In genomic region chr17:51152766-51153209, GRCh38 we compare ENCODE assay signal across 9 cellular contexts. TPM values are rescaled to one million over a fixed set of nuclear protein-coding genes. Genes with fewer than 3 reads are reported as not detected.
DNase-seq lines count a peak whose midpoint lies in the region; TF ChIP-seq lines count a peak whose summit lies in the region.
"Had no signal": no experiment of that assay in that cellular context is flagged by ENCODE, and none has a peak within 500 bp of the region (broad histone marks: within the 10 kb centered on the region; RNA-seq: fewer than 3 reads in every experiment).

No MANE protein-coding gene starts in this region.

- H3K4me3 ChIP-seq in esophagus squamous epithelium (peak overlapping the region; percentile 4 to 76 (median 67)), sigmoid colon (peak overlapping the region; percentile 10 to 66 (median 52))

- WGBS in esophagus squamous epithelium, 2 donors = 9 to 11% methylated on average over 8 of the region's 8 CpGs
- 10 to 26% methylated on average over 8 of the region's 8 CpGs for WGBS in sigmoid colon, 2 donors

- peak; percentile 59 for DNase-seq in NCI-H510A treated with DMSO at 0.1 percent for 48 hours (lab: John Stamatoyannopoulos, UW)
- DNase-seq in NCI-H510A (lab: John Stamatoyannopoulos, UW) = no peak
- peak; percentile 13 for DNase-seq in NCI-H226
- no peak for DNase-seq in esophagus squamous epithelium (lab: John Stamatoyannopoulos, UW)
- no peak for DNase-seq in sigmoid colon
- no peak for DNase-seq in NCI-H524 treated with DMSO at 0.1 percent for 48 hours (lab: John Stamatoyannopoulos, UW)
- DNase-seq in globus pallidus (ENCODE audit: low spot score) = no peak
- no peak for DNase-seq in activated CD4-positive, alpha-beta memory T cell treated with anti-CD3 and anti-CD28 coated beads, Interleukin-2, amount 10 ng/mL, durations not matched to agents 7 days and 5 days

- peaks cover 13 to 47% (median 24%) of the 10 kb centered on the region in 3 donors for H3K4me1 ChIP-seq in esophagus squamous epithelium
- H3K4me1 ChIP-seq in sigmoid colon = peaks cover 0 to 22% (median 18%) of the 10 kb centered on the region in 4 donors

- H3K27me3 Mint-ChIP-seq in activated CD4-positive, alpha-beta memory T cell treated with anti-CD3 and anti-CD28 coated beads, Interleukin-2, amount 10 ng/mL, durations not matched to agents 7 days and 5 days = no peaks in the 10 kb centered on the region
- H3K27me3 Mint-ChIP-seq: activated naive CD8-positive, alpha-beta T cell had no signal

- POLR2A ChIA-PET in activated CD4-positive, alpha-beta memory T cell treated with anti-CD3 and anti-CD28 coated beads, Interleukin-2, amount 10 ng/mL, durations not matched to agents 7 days and 5 days (lab: Charles Lee) = interaction anchor here (0.7 to 6.0 kb wide), 26 partner anchors 10 to 444 kb away, joined by 3 to 69 read pairs (median 4); partner anchors contain the start of genes NME2, SPAG9, TOB1 and UTP18

- TF ChIP-seq POLR2A in esophagus squamous epithelium (IDR thresholded peaks at IDR 0.05) (no peak), sigmoid colon (IDR thresholded peaks at IDR 0.05) (no peak)

- no peak for TF ChIP-seq CTCF in esophagus squamous epithelium (IDR thresholded peaks at IDR 0.05)
- TF ChIP-seq CTCF in sigmoid colon (IDR thresholded peaks at IDR 0.05) = no peak

- H3K27me3 ChIP-seq in esophagus squamous epithelium = no peaks in the 10 kb centered on the region
- no peaks in the 10 kb centered on the region for H3K27me3 ChIP-seq in sigmoid colon

- CTCF ChIA-PET in activated CD4-positive, alpha-beta memory T cell treated with anti-CD3 and anti-CD28 coated beads, Interleukin-2, amount 10 ng/mL, durations not matched to agents 7 days and 5 days (lab: Charles Lee) = interaction anchor here (0.6 to 3.9 kb wide), 27 partner anchors 10 to 314 kb away, joined by 3 to 103 read pairs (median 5); partner anchors contain the start of genes NME2, SPAG9 and TOB1

- no peak for TF ChIP-seq EP300 in sigmoid colon (IDR thresholded peaks at IDR 0.05)

- H3K9me3 Mint-ChIP-seq in activated CD4-positive, alpha-beta memory T cell treated with anti-CD3 and anti-CD28 coated beads, Interleukin-2, amount 10 ng/mL, durations not matched to agents 7 days and 5 days = no peaks in the 10 kb centered on the region

- intact Hi-C loops in esophagus squamous epithelium (cut with DNase I) = loop anchor here (10.0 kb wide), 1 partner anchor 148 kb away; no protein-coding TSS in a partner anchor
- intact Hi-C loops in sigmoid colon (cut with DNase I) = loop anchor here (1.0 to 10.0 kb wide), 5 partner anchors 31 to 608 kb away; partner anchors contain the start of gene SPATA20

- no peak overlapping the region for H3K27ac Mint-ChIP-seq in activated CD4-positive, alpha-beta memory T cell treated with anti-CD3 and anti-CD28 coated beads, Interleukin-2, amount 10 ng/mL, durations not matched to agents 7 days and 5 days
- H3K27ac Mint-ChIP-seq: activated naive CD8-positive, alpha-beta T cell had no signal

- H3K36me3 ChIP-seq in esophagus squamous epithelium = peaks cover 0 to 23% (median 3%) of the 10 kb centered on the region in 3 donors
- peaks cover 0 to 8% (median 0%) of the 10 kb centered on the region in 4 donors for H3K36me3 ChIP-seq in sigmoid colon

- peaks cover 11% of the 10 kb centered on the region for H3K4me1 Mint-ChIP-seq in activated CD4-positive, alpha-beta memory T cell treated with anti-CD3 and anti-CD28 coated beads, Interleukin-2, amount 10 ng/mL, durations not matched to agents 7 days and 5 days

- no peak overlapping the region for H3K4me3 Mint-ChIP-seq in activated CD4-positive, alpha-beta memory T cell treated with anti-CD3 and anti-CD28 coated beads, Interleukin-2, amount 10 ng/mL, durations not matched to agents 7 days and 5 days
- H3K4me3 Mint-ChIP-seq: activated naive CD8-positive, alpha-beta T cell had no signal

- H3K9me3 ChIP-seq in esophagus squamous epithelium (no peaks in the 10 kb centered on the region), sigmoid colon (no peaks in the 10 kb centered on the region)

- H3K27ac ChIP-seq in esophagus squamous epithelium (peak overlapping the region; percentile 82 to 92 (median 90)), sigmoid colon (peak overlapping the region; percentile 88 to 94 (median 88))

- H3K36me3 Mint-ChIP-seq in activated CD4-positive, alpha-beta memory T cell treated with anti-CD3 and anti-CD28 coated beads, Interleukin-2, amount 10 ng/mL, durations not matched to agents 7 days and 5 days (ENCODE audit: low read depth) = peaks cover 15% of the 10 kb centered on the region

RNA-seq across cellular contexts. Expression of gene NME1, which starts 0.6 kb away (rescaled TPM):
- total RNA-seq in esophagus squamous epithelium (100 to 1,000 TPM in 2 of 4 donors, 10 to 100 TPM in 2; 56.9 to 138 (median 101) TPM), sigmoid colon (10 to 100 TPM; 12.5 to 37.7 (median 17.4) TPM)
- 100 to 1,000 TPM in 1 of 3 donors, 10 to 100 TPM in 2; 37.8 to 153 (median 59.2) TPM for polyA plus RNA-seq in sigmoid colon
- 10 to 100 TPM; 87.9 to 90.8 TPM for total RNA-seq in activated CD4-positive, alpha-beta memory T cell treated with anti-CD3 and anti-CD28 coated beads, Interleukin-2, amount 10 ng/mL, durations not matched to agents 7 days and 5 days

RNA-seq across cellular contexts. Expression of gene NME2, which starts 13.4 kb away (rescaled TPM):
- total RNA-seq in esophagus squamous epithelium (100 to 1,000 TPM; 513 to 760 (median 569) TPM), sigmoid colon (100 to 1,000 TPM; 443 to 532 (median 524) TPM)
- 100 to 1,000 TPM; 796 to 957 (median 812) TPM for polyA plus RNA-seq in sigmoid colon
- 100 to 1,000 TPM; 364 to 374 TPM for total RNA-seq in activated CD4-positive, alpha-beta memory T cell treated with anti-CD3 and anti-CD28 coated beads, Interleukin-2, amount 10 ng/mL, durations not matched to agents 7 days and 5 days

RNA-seq across cellular contexts. Expression of gene SPAG9, which starts 32.1 kb away (rescaled TPM):
- total RNA-seq in esophagus squamous epithelium = 10 to 100 TPM; 25.6 to 88.5 (median 49.9) TPM
- total RNA-seq in sigmoid colon = 10 to 100 TPM; 74.3 to 79.9 (median 77.0) TPM
- polyA plus RNA-seq in sigmoid colon = 10 to 100 TPM; 21.6 to 39.8 (median 29.8) TPM
- total RNA-seq in activated CD4-positive, alpha-beta memory T cell treated with anti-CD3 and anti-CD28 coated beads, Interleukin-2, amount 10 ng/mL, durations not matched to agents 7 days and 5 days = 10 to 100 TPM; 50.9 to 53.0 TPM

Comparison
In these comparisons a context has a peak if more than half of its experiments do, and no peak if none do; other contexts are left out.
1. DNase-seq: peak in NCI-H510A treated with DMSO at 0.1 percent for 48 hours (single experiment) and NCI-H226 (single experiment); none in NCI-H510A (single experiment), esophagus squamous epithelium (single experiment), sigmoid colon (single experiment), NCI-H524 treated with DMSO at 0.1 percent for 48 hours (single experiment), globus pallidus (single experiment) and activated CD4-positive, alpha-beta memory T cell treated with anti-CD3 and anti-CD28 coated beads, Interleukin-2, amount 10 ng/mL, durations not matched to agents 7 days and 5 days (single experiment).